ENCODE assay signal across 11 cellular contexts in genomic region chr5:157533011-157533481, GRCh38. TPM values are rescaled to one million over a fixed set of nuclear protein-coding genes. Genes with fewer than 3 reads are reported as not detected.
DNase-seq lines count a peak whose midpoint lies in the region; ATAC-seq and TF ChIP-seq lines count a peak whose summit lies in the region.
"Had no signal": no experiment of that assay in that cellular context is flagged by ENCODE, and none has a peak within 500 bp of the region (broad histone marks: within the 10 kb centered on the region; RNA-seq: fewer than 3 reads in every experiment).

No MANE protein-coding gene starts in this region.

- no peak overlapping the region for H2AK5ac ChIP-seq in neuronal stem cell (ENCODE audit: low read depth, low read length)

- H3K36me3 ChIP-seq in heart left ventricle (peaks cover 0 to 41% (median 19%) of the 10 kb centered on the region in 9 donors), esophagus squamous epithelium (peaks cover 0 to 24% (median 0%) of the 10 kb centered on the region in 3 donors), neuronal stem cell (replicated peaks in 1 of 2; ENCODE audit: control insufficient read depth in 2 of 2, insufficient read depth in 2 of 2, low read length in 2 of 2) (peaks cover 0 to 2% of the 10 kb centered on the region in 2 donors)

- H2BK5ac ChIP-seq in neuronal stem cell (ENCODE audit: low read length): no peak overlapping the region

- no peak for TF ChIP-seq POLR2A in heart left ventricle (IDR thresholded peaks at IDR 0.05)
- no peak for TF ChIP-seq POLR2A in esophagus squamous epithelium (IDR thresholded peaks at IDR 0.05)

- H2BK15ac ChIP-seq in neuronal stem cell (ENCODE audit: low read length): no peak overlapping the region

- H3K4me1 ChIP-seq in heart left ventricle (peaks cover 0 to 74% (median 34%) of the 10 kb centered on the region in 12 donors), esophagus squamous epithelium (peaks cover 0 to 45% (median 26%) of the 10 kb centered on the region in 3 donors), neuronal stem cell (ENCODE audit: control insufficient read depth in 2 of 2, insufficient read depth in 1 of 2, low read depth in 1 of 2, low read length in 2 of 2) (peaks cover 3 to 7% of the 10 kb centered on the region in 2 donors)

- H2BK12ac ChIP-seq in neuronal stem cell (ENCODE audit: low read length): no peak overlapping the region

- no peak overlapping the region for H4K8ac ChIP-seq in neuronal stem cell (ENCODE audit: low read depth, low read length)

- H2AFZ ChIP-seq in neuronal stem cell (ENCODE audit: low read length): no peak overlapping the region

- 39 to 62% (median 54%) methylated on average over 7 of the region's 7 CpGs for WGBS in heart left ventricle, 4 donors
- WGBS in esophagus squamous epithelium, 2 donors: 39 to 53% methylated on average over 5 to 6 of the region's 7 CpGs
- no CpG with 5 or more reads among the region's 7 CpGs for WGBS in neuronal stem cell (ENCODE audit: extremely low coverage in 2 of 2, insufficient read length in 2 of 2, insufficient replicate concordance in 1 of 2), 2 donors

- H3K23ac ChIP-seq in neuronal stem cell (ENCODE audit: low read depth, low read length, poor library complexity): no peak overlapping the region

- DNase-seq in heart left ventricle (peak in 3 of 5 donors; percentile 31 to 56 (median 48)), Right ventricle myocardium inferior (ENCODE audit: missing footprints) (no peak), esophagus squamous epithelium (lab: John Stamatoyannopoulos, UW) (no peak), neuronal stem cell (ENCODE audit: low spot score) (no peak), NCI-H1417 (lab: John Stamatoyannopoulos, UW) (no peak), T-helper 2 cell (no peak)
- no peak for DNase-seq in activated CD4-positive, alpha-beta T cell treated with anti-CD3 and anti-CD28 coated beads for 48 hours
- DNase-seq in activated CD8-positive, alpha-beta memory T cell treated with anti-CD3 and anti-CD28 coated beads, Interleukin-2, amount 50 U/mL, for 4 hours: no peak
- DNase-seq: anterior cingulate cortex, NCI-H446, T-cell had no signal

- H2BK120ac ChIP-seq in neuronal stem cell (ENCODE audit: low read depth, low read length): no peak overlapping the region

- intact Hi-C loops in heart left ventricle (cut with DNase I) (no loop called here), Right ventricle myocardium inferior (cut with DNase I) (no loop called here), esophagus squamous epithelium (cut with DNase I) (no loop called here)

- H3K18ac ChIP-seq in neuronal stem cell (ENCODE audit: low read length): no peak overlapping the region

- H3K4me3 ChIP-seq in heart left ventricle: peak overlapping the region in 1 of 12 donors; percentile 12
- H3K4me3 ChIP-seq in esophagus squamous epithelium: no peak overlapping the region
- no peak overlapping the region for H3K4me3 ChIP-seq in neuronal stem cell (ENCODE audit: low read length in 2 of 2)

- H3K27me3 ChIP-seq in heart left ventricle (no peaks in the 10 kb centered on the region), esophagus squamous epithelium (no peaks in the 10 kb centered on the region), neuronal stem cell (ENCODE audit: control insufficient read depth in 3 of 3, insufficient read depth in 3 of 3, low read depth in 1 of 3, low read length in 3 of 3) (no peaks in the 10 kb centered on the region)

- H3K9me3 ChIP-seq in heart left ventricle (no peaks in the 10 kb centered on the region), esophagus squamous epithelium (no peaks in the 10 kb centered on the region), neuronal stem cell (replicated peaks in 1 of 2; ENCODE audit: control insufficient read depth in 2 of 2, insufficient read depth in 1 of 2, low read depth in 1 of 2, low read length in 2 of 2) (no peaks in the 10 kb centered on the region)

- no peak overlapping the region for H3K4me2 ChIP-seq in neuronal stem cell (ENCODE audit: insufficient read depth, low read length, poor library complexity, severe bottlenecking)

- H4K91ac ChIP-seq in neuronal stem cell (ENCODE audit: low read depth, low read length, poor library complexity): no peak overlapping the region

- TF ChIP-seq CTCF in heart left ventricle (IDR thresholded peaks at IDR 0.05) (no peak), esophagus squamous epithelium (IDR thresholded peaks at IDR 0.05) (no peak)

- peak overlapping the region in 9 of 12 donors; percentile 61 to 93 (median 75) for H3K27ac ChIP-seq in heart left ventricle
- H3K27ac ChIP-seq in esophagus squamous epithelium: peak overlapping the region; percentile 24 to 82 (median 66)
- no peak overlapping the region for H3K27ac ChIP-seq in neuronal stem cell (replicated peaks; ENCODE audit: low read length)

- no peak overlapping the region for H3K4ac ChIP-seq in neuronal stem cell (ENCODE audit: low read length)

- ATAC-seq in heart left ventricle (peak in 3 of 4 donors; percentile 28 to 44 (median 40)), Right ventricle myocardium inferior (no peak)
- ATAC-seq: T-cell had no signal

- peak overlapping the region; percentile 58 for H3K14ac ChIP-seq in neuronal stem cell (ENCODE audit: low read length)

- no peak overlapping the region for H3K9ac ChIP-seq in neuronal stem cell (ENCODE audit: low read depth, low read length, poor library complexity)

- H3K79me1 ChIP-seq in neuronal stem cell (ENCODE audit: low read depth, low read length): no peaks in the 10 kb centered on the region

RNA-seq across cellular contexts. Expression of gene ADAM19, which starts 42.5 kb away (rescaled TPM):
- total RNA-seq in heart left ventricle: 10 to 100 TPM in 7 of 9 donors, 1 to 10 TPM in 2; 6.5 to 47.6 (median 19.0) TPM
- 10 to 100 TPM in 1 of 2 donors, 1 to 10 TPM in 1; 7.5 to 29.2 TPM for polyA plus RNA-seq in heart left ventricle
- 11.3 TPM for total RNA-seq in Right ventricle myocardium inferior
- 10 to 100 TPM in 1 of 4 donors, 1 to 10 TPM in 3; 1.9 to 11.6 (median 4.3) TPM for total RNA-seq in esophagus squamous epithelium
- polyA plus RNA-seq in neuronal stem cell (2013, experiment 1 of 2): 13.3 TPM
- polyA plus RNA-seq in neuronal stem cell (2013, experiment 2 of 2): 13.9 TPM

Comparison
In these comparisons a context has a peak if more than half of its experiments do, and no peak if none do; other contexts are left out.
1. DNase-seq: peak in heart left ventricle (3 of 5); none in Right ventricle myocardium inferior (single experiment), esophagus squamous epithelium (single experiment), neuronal stem cell (single experiment), NCI-H1417 (0 of 3), activated CD4-positive, alpha-beta T cell treated with anti-CD3 and anti-CD28 coated beads for 48 hours (single experiment), activated CD8-positive, alpha-beta memory T cell treated with anti-CD3 and anti-CD28 coated beads, Interleukin-2, amount 50 U/mL, for 4 hours (single experiment) and T-helper 2 cell (0 of 5).